In genomic region chr11:12159351-12160099, GRCh38 we compare ENCODE assay signal across 8 cellular contexts. TPM values are rescaled to one million over a fixed set of nuclear protein-coding genes. Genes with fewer than 3 reads are reported as not detected.
A peak's percentile ranks its signal among the peaks of the same experiment; 100 is the strongest.
DNase-seq lines count a peak whose midpoint lies in the region; ATAC-seq and TF ChIP-seq lines count a peak whose summit lies in the region.

No MANE protein-coding gene starts in this region.

- no peaks in the 10 kb centered on the region for H3K27me3 Mint-ChIP-seq in naive thymus-derived CD8-positive, alpha-beta T cell

- H3K9ac ChIP-seq in rectal smooth muscle tissue (ENCODE audit: low read length): no peak overlapping the region

- no peaks in the 10 kb centered on the region for H3K36me3 Mint-ChIP-seq in naive thymus-derived CD8-positive, alpha-beta T cell

- peaks cover 14 to 37% (median 21%) of the 10 kb centered on the region in 4 donors for H3K4me1 Mint-ChIP-seq in naive thymus-derived CD8-positive, alpha-beta T cell

- POLR2A ChIA-PET in naive thymus-derived CD8-positive, alpha-beta T cell (lab: Charles Lee): no interaction called here

- no peak overlapping the region for H3K27ac Mint-ChIP-seq in naive thymus-derived CD8-positive, alpha-beta T cell

- peaks cover 76% of the 10 kb centered on the region for H3K4me1 ChIP-seq in rectal smooth muscle tissue (ENCODE audit: control insufficient read depth, insufficient read depth, low read length)

- H3K27ac ChIP-seq in rectal smooth muscle tissue (ENCODE audit: low read depth, low read length): peak overlapping the region; percentile 84

- TF ChIP-seq CTCF in fibroblast of mammary gland (conservative IDR thresholded peaks at IDR 0.05; ENCODE audit: control insufficient read depth, insufficient read depth, low read depth, low read length): peak; percentile 27

- H3K36me3 ChIP-seq in rectal smooth muscle tissue (ENCODE audit: control insufficient read depth, insufficient read depth, low read length): no peaks in the 10 kb centered on the region

- H3K27me3 ChIP-seq in rectal smooth muscle tissue (ENCODE audit: control insufficient read depth, insufficient read depth, low read length): no peaks in the 10 kb centered on the region

- H3K4me3 ChIP-seq in fibroblast of mammary gland (ENCODE audit: control insufficient read depth, low read depth, low read length) (no peak overlapping the region), rectal smooth muscle tissue (ENCODE audit: low read length) (no peak overlapping the region)

- DNase-seq in ELR (ENCODE audit: low read depth) (peak; percentile 92), fibroblast of mammary gland (ENCODE audit: low read depth) (peak; percentile 91), NCI-H2029 treated with DMSO at 0.1 percent for 48 hours (lab: John Stamatoyannopoulos, UW) (no peak), cerebellar nuclear complex (lab: John Stamatoyannopoulos, UW) (no peak)
- no peak for DNase-seq in naive thymus-derived CD8-positive, alpha-beta T cell

- no peaks in the 10 kb centered on the region for H3K9me3 Mint-ChIP-seq in naive thymus-derived CD8-positive, alpha-beta T cell

- ATAC-seq in SK-N-SH treated with all-trans-retinoic acid at 6 μM for 48 hours (peak; percentile 79), GM18873 (IDR thresholded peaks at IDR 0.05; ENCODE audit: low FRiP score, unreplicated experiment) (no peak)
- no peak for ATAC-seq in naive thymus-derived CD8-positive, alpha-beta T cell

- peak overlapping the region in 1 of 10 donors; percentile 19 for H3K4me3 Mint-ChIP-seq in naive thymus-derived CD8-positive, alpha-beta T cell

TF ChIP-seq in SK-N-SH treated with all-trans-retinoic acid at 6 μM for 48 hours, 23 proteins besides CTCF, POLR2A, EP300 and RAD21:
- TF ChIP-seq BACH2 (CRISPR knock-in tag; IDR thresholded peaks at IDR 0.05; ENCODE audit: borderline replicate concordance) (no peak), ARNTL (CRISPR knock-in tag; IDR thresholded peaks at IDR 0.05; ENCODE audit: borderline replicate concordance, low read depth) (no peak), OSR1 (CRISPR knock-in tag; IDR thresholded peaks at IDR 0.05) (no peak), CREB5 (CRISPR knock-in tag; IDR thresholded peaks at IDR 0.05; ENCODE audit: low read depth) (no peak), ZC3H10 (CRISPR knock-in tag; IDR thresholded peaks at IDR 0.05) (peak; percentile 18; the same call in 1 of the 2 replicates)

RNA-seq across cellular contexts. Expression of gene MICAL2, which starts 49.1 kb away (rescaled TPM):
- total RNA-seq in naive thymus-derived CD8-positive, alpha-beta T cell: 1 to 10 TPM; 5.0 to 7.0 TPM
- polyA plus RNA-seq in naive thymus-derived CD8-positive, alpha-beta T cell: 10 to 100 TPM in 1 of 3 donors, 1 to 10 TPM in 2; 2.3 to 12.3 (median 2.8) TPM

Comparison
In these comparisons a context has a peak if more than half of its experiments do, and no peak if none do; other contexts are left out.
1. DNase-seq: peak in ELR (single experiment) and fibroblast of mammary gland (single experiment); none in NCI-H2029 treated with DMSO at 0.1 percent for 48 hours (single experiment), cerebellar nuclear complex (0 of 2) and naive thymus-derived CD8-positive, alpha-beta T cell (0 of 10).